16 cellular contexts compared by ENCODE assay signal in genomic region chr21:8991968-8992621, GRCh38.
DNase-seq lines count a peak whose midpoint lies in the region; ATAC-seq and TF ChIP-seq lines count a peak whose summit lies in the region.
"Had no signal": no experiment of that assay in that cellular context is flagged by ENCODE, and none has a peak within 500 bp of the region (broad histone marks: within the 10 kb centered on the region; RNA-seq: fewer than 3 reads in every experiment).

No MANE protein-coding gene starts in this region.

- no peak overlapping the region for H3K4me3 ChIP-seq in right atrium auricular region
- no peak overlapping the region for H3K4me3 ChIP-seq in iPS DF 6.9 (ENCODE audit: low read length)
- H3K4me3 ChIP-seq in upper lobe of right lung, result no peak overlapping the region
- H3K4me3 ChIP-seq: esophagus squamous epithelium, left ventricle myocardium inferior had no signal

- H3K27me3 ChIP-seq in right atrium auricular region (no peaks in the 10 kb centered on the region), iPS DF 6.9 (ENCODE audit: control insufficient read depth, insufficient read depth, low read length) (no peaks in the 10 kb centered on the region), upper lobe of right lung (peaks cover 57% of the 10 kb centered on the region)

- no peaks in the 10 kb centered on the region for H3K9me3 ChIP-seq in right atrium auricular region
- peaks cover 19% of the 10 kb centered on the region for H3K9me3 ChIP-seq in iPS DF 6.9 (ENCODE audit: control insufficient read depth, insufficient read depth, low read length)
- no peaks in the 10 kb centered on the region for H3K9me3 ChIP-seq in upper lobe of right lung

- TF ChIP-seq CTCF in right atrium auricular region (IDR thresholded peaks at IDR 0.05) (no peak), upper lobe of right lung (IDR thresholded peaks at IDR 0.05) (no peak)

- DNase-seq in right atrium auricular region (ENCODE audit: low spot score) (peak; percentile 56), Right ventricle myocardium superior (no peak), SHP77 (lab: John Stamatoyannopoulos, UW) (peak; percentile 80 to 96), iPS DF 6.9 (ENCODE audit: low read depth, low spot score) (peak; percentile 79), upper lobe of right lung (no peak), amygdala (lab: John Stamatoyannopoulos, UW) (no peak), C1 segment of cervical spinal cord (lab: John Stamatoyannopoulos, UW) (no peak)
- DNase-seq: COR-L47; dermis blood vessel endothelial cell; esophagus squamous epithelium; GDM1; left ventricle myocardium inferior; NCI-H1105; stimulated activated naive CD4-positive, alpha-beta T cell treated with Interleukin-2 at 50 U/mL for 16 hours had no signal

- intact Hi-C loops in Right ventricle myocardium superior (cut with DNase I) (no loop called here), upper lobe of right lung (cut with DNase I) (no loop called here)

- no peak overlapping the region for H3K27ac ChIP-seq in right atrium auricular region
- H3K27ac ChIP-seq in iPS DF 6.9 (ENCODE audit: low read length), result no peak overlapping the region
- H3K27ac ChIP-seq in upper lobe of right lung, result no peak overlapping the region
- H3K27ac ChIP-seq: esophagus squamous epithelium, left ventricle myocardium inferior, VCaP had no signal

- no peaks in the 10 kb centered on the region for H3K36me3 ChIP-seq in right atrium auricular region
- no peaks in the 10 kb centered on the region for H3K36me3 ChIP-seq in iPS DF 6.9 (ENCODE audit: control insufficient read depth, insufficient read depth, low read length)
- H3K36me3 ChIP-seq in upper lobe of right lung, result no peaks in the 10 kb centered on the region
- H3K36me3 ChIP-seq: esophagus squamous epithelium, left ventricle myocardium inferior had no signal

- H3K4me1 ChIP-seq in right atrium auricular region (no peaks in the 10 kb centered on the region), iPS DF 6.9 (ENCODE audit: control insufficient read depth, insufficient read depth, low read length) (no peaks in the 10 kb centered on the region), upper lobe of right lung (no peaks in the 10 kb centered on the region)
- H3K4me1 ChIP-seq: esophagus squamous epithelium, left ventricle myocardium inferior had no signal

- no peak for ATAC-seq in Right ventricle myocardium superior (ENCODE audit: poor library complexity)
- peak; percentile 22 for ATAC-seq in upper lobe of right lung
- ATAC-seq in HG03521 (IDR thresholded peaks at IDR 0.05; ENCODE audit: unreplicated experiment), result no peak

- WGBS in iPS DF 6.9 (ENCODE audit: insufficient coverage, insufficient read length), result no CpG with 5 or more reads among the region's 3 CpGs

Comparison
In these comparisons a context has a peak if more than half of its experiments do, and no peak if none do; other contexts are left out.
1. DNase-seq: peak in right atrium auricular region (single experiment), SHP77 (2 of 2) and iPS DF 6.9 (single experiment); none in Right ventricle myocardium superior (single experiment), upper lobe of right lung (single experiment), amygdala (0 of 56) and C1 segment of cervical spinal cord (0 of 14).